ENCODE assay signal across 8 cellular contexts in the genomic region with DNA sequence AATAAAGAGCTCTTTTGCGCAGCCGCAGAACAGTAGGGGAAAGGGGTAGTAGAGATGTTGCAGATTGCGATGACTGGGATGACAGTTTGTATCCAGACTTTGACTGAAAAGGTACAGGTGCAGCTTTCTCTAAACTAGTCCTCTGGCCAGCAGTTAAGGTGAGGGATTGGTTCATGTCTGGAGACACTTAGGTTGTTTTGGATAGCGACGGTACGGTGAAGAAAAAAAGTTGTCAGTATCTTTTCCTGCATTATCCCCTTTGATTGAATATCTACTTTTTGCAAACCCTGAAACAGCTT. TPM values are rescaled to one million over a fixed set of nuclear protein-coding genes. Genes with fewer than 3 reads are reported as not detected.
DNase-seq lines count a peak whose midpoint lies in the region; ATAC-seq and TF ChIP-seq lines count a peak whose summit lies in the region.

No MANE protein-coding gene starts in this region.

- H3K27me3 ChIP-seq in WERI-Rb-1 (ENCODE audit: insufficient read depth, low read depth, severe bottlenecking), result no peaks in the 10 kb centered on the region
- H3K27me3 ChIP-seq in skeletal muscle satellite cell (ENCODE audit: control insufficient read depth, insufficient read depth, low read length), result no peaks in the 10 kb centered on the region

- DNase-seq in stimulated activated CD8-positive, alpha-beta memory T cell treated with anti-CD3 and anti-CD28 coated beads, Interleukin-12 subunit alpha, Interleukin-12 subunit beta, amount 100 ng/mL, for 1 hour (ENCODE audit: low read depth), result peak; percentile 33
- DNase-seq in stimulated activated CD8-positive, alpha-beta memory T cell treated with anti-CD3 and anti-CD28 coated beads, Interleukin-4, amount 100 ng/mL, for 48 hours, result no peak
- DNase-seq in WERI-Rb-1, result no peak
- DNase-seq in fibroblast of villous mesenchyme (ENCODE audit: low read depth), result no peak

- no peaks in the 10 kb centered on the region for H3K9me3 ChIP-seq in WERI-Rb-1 (ENCODE audit: severe bottlenecking)
- H3K9me3 ChIP-seq in skeletal muscle satellite cell (replicated peaks; ENCODE audit: low read length), result no peaks in the 10 kb centered on the region

- peak overlapping the region; percentile 93 for H3K9ac ChIP-seq in skeletal muscle satellite cell (ENCODE audit: low read depth, low read length)

- ATAC-seq in GM19463 (IDR thresholded peaks at IDR 0.05; ENCODE audit: unreplicated experiment), result no peak
- no peak for ATAC-seq in GM18505 (IDR thresholded peaks at IDR 0.05; ENCODE audit: unreplicated experiment)
- ATAC-seq in GM18861 (IDR thresholded peaks at IDR 0.05; ENCODE audit: unreplicated experiment), result no peak

- H3K4me1 ChIP-seq in skeletal muscle satellite cell (ENCODE audit: control insufficient read depth, insufficient read depth, low read length), result peaks cover 17% of the 10 kb centered on the region

- TF ChIP-seq POLR2A in GM18505 (IDR thresholded peaks at IDR 0.05; ENCODE audit: borderline replicate concordance, extremely low read depth, insufficient read depth, insufficient read length), result no peak

- H3K4me2 ChIP-seq in skeletal muscle satellite cell (ENCODE audit: low read length), result peak overlapping the region; percentile 100

- H3K36me3 ChIP-seq in WERI-Rb-1 (peaks cover 67% of the 10 kb centered on the region), skeletal muscle satellite cell (ENCODE audit: insufficient read depth, low read length) (peaks cover 27% of the 10 kb centered on the region)

- peak overlapping the region; percentile 93 for H3K27ac ChIP-seq in WERI-Rb-1

- TF ChIP-seq CTCF in WERI-Rb-1 (IDR thresholded peaks at IDR 0.05; ENCODE audit: low read depth, low read length), result no peak
- no peak for TF ChIP-seq CTCF in fibroblast of villous mesenchyme (IDR thresholded peaks at IDR 0.05; ENCODE audit: insufficient read depth, low read depth, low read length)

- peak overlapping the region; percentile 81 for H3K4me3 ChIP-seq in WERI-Rb-1 (ENCODE audit: low read depth, low read length)
- H3K4me3 ChIP-seq in fibroblast of villous mesenchyme (ENCODE audit: low read depth, low read length), result peak overlapping the region; percentile 100
- peak overlapping the region; percentile 95 for H3K4me3 ChIP-seq in skeletal muscle satellite cell (ENCODE audit: low read length)

RNA-seq across cellular contexts. Expression of a gene that starts 0.5 kb away (rescaled TPM):
- total RNA-seq in fibroblast of villous mesenchyme, result 5.8 and 6.0 TPM in 2 replicates
- 3.9 and 10.4 TPM in 2 replicates for total RNA-seq in skeletal muscle satellite cell (2012; rRNA removed)

RNA-seq across cellular contexts. Expression of a gene that starts 1.3 kb away (rescaled TPM):
- total RNA-seq in fibroblast of villous mesenchyme, result 50.3 and 52.7 TPM in 2 replicates
- total RNA-seq in skeletal muscle satellite cell (2012; rRNA removed), result 35.4 and 41.1 TPM in 2 replicates

RNA-seq across cellular contexts. Expression of a gene that starts 13.6 kb away (rescaled TPM):
- total RNA-seq in fibroblast of villous mesenchyme, result 30.9 and 37.6 TPM in 2 replicates
- 34.5 and 34.7 TPM in 2 replicates for total RNA-seq in skeletal muscle satellite cell (2012; rRNA removed)

RNA-seq across cellular contexts. Expression of a gene that starts 59.4 kb away (rescaled TPM):
- total RNA-seq in fibroblast of villous mesenchyme, result 37.7 and 70.4 TPM in 2 replicates
- total RNA-seq in skeletal muscle satellite cell (2012; rRNA removed), result 32.3 and 33.0 TPM in 2 replicates
